ENCODE assay signal across 1 cellular context in genomic region chr14:23609411-23610089, GRCh38.
TF ChIP-seq lines count a peak whose summit lies in the region.

No MANE protein-coding gene starts in this region.

TF ChIP-seq in WTC11, 78 proteins besides CTCF, POLR2A, EP300 and RAD21:
- peak; percentile 61 for TF ChIP-seq GABPB1 (CRISPR knock-in tag; IDR thresholded peaks at IDR 0.05)
